ENCODE assay signal across 9 cellular contexts in the genomic region with DNA sequence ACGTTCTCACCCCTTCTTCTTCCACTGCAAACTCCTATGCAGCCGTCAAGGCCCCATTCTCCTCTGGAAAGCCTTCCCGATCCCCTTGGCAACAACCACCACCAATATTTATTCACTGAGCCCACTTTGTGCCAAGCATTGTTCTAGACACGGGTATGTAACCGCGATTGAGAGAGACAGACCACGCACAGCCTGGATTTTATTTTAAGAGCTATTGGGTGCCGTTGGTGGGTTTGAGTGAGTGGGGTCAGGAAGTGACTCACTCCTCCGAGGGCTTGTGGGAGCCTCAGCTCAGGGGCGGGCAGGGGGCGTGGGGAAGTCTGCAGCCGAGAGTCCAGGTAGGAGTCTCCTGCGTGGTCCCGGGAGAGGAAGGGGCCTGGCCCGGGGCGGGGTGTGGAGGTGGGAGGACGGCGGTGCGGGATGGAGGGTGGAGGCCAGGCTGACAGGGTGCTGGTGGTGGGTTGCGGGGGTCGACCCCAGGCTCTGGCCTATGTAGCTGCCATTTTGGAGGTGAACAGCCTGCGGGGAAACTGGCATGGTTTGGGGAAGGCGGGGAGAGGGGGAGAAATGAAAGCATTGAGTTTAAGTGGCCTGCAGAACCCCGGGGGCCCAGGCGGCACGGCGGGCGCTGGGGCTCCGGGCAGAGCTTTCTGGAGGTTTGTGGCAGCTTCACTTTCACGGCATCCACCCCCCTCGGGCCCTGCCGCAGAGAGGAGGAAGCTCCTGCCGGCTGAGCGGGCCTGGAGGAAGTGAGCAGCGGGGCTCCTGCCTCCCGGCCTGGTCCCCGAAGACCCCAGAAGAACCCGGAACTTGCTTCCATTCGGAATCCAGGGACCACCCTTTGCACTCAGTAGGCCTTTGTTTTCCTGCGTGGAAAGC. TPM values are rescaled to one million over a fixed set of nuclear protein-coding genes. Genes with fewer than 3 reads are reported as not detected.
DNase-seq lines count a peak whose midpoint lies in the region; ATAC-seq, FAIRE-seq and TF ChIP-seq lines count a peak whose summit lies in the region.
"Had no signal": no experiment of that assay in that cellular context is flagged by ENCODE, and none has a peak within 500 bp of the region (broad histone marks: within the 10 kb centered on the region; RNA-seq: fewer than 3 reads in every experiment).

No MANE protein-coding gene starts in this region.

- H3K4me1 ChIP-seq in RWPE2 (ENCODE audit: insufficient read depth, poor library complexity, severe bottlenecking), result no peaks in the 10 kb centered on the region
- peaks cover 35% of the 10 kb centered on the region for H3K4me1 ChIP-seq in mononuclear cell (ENCODE audit: insufficient read depth, low read length)

- H3K4me3 ChIP-seq in RWPE2 (ENCODE audit: severe bottlenecking) (no peak overlapping the region), mononuclear cell (ENCODE audit: low read length) (peak overlapping the region; percentile 72)

- peak; percentile 75 for FAIRE-seq in GM12892 (lab: Jason Lieb, UNC)

- no peak overlapping the region for H3K27ac ChIP-seq in RWPE2 (ENCODE audit: poor library complexity, severe bottlenecking)
- H3K27ac ChIP-seq in substantia nigra (ENCODE audit: low read depth, low read length, poor library complexity, severe bottlenecking), result peak overlapping the region; percentile 74

- H3K36me3 ChIP-seq in RWPE2 (ENCODE audit: low read depth), result no peaks in the 10 kb centered on the region

- peak; percentile 58; the same call in 1 of the 2 replicates for TF ChIP-seq POLR2A in GM12892 (IDR thresholded peaks at IDR 0.05; ENCODE audit: low read depth, low read length)

- DNase-seq in GM12892 (ENCODE audit: insufficient read length) (no peak), RWPE2 (ENCODE audit: low spot score) (no peak), activated gamma-delta T cell treated with Interleukin-2 at 50 U/mL for 16 hours (peak; percentile 72), substantia nigra (lab: John Stamatoyannopoulos, UW) (peak in 13 of 49 donors; percentile 0 to 42 (median 20)), HCEC 1CT (no peak)

- H3K27me3 ChIP-seq in RWPE2 (ENCODE audit: insufficient read depth, poor library complexity, severe bottlenecking) (peaks cover 40% of the 10 kb centered on the region), mononuclear cell (ENCODE audit: insufficient read depth, low read length) (no peaks in the 10 kb centered on the region)

- no peaks in the 10 kb centered on the region for H3K9me3 ChIP-seq in RWPE2 (ENCODE audit: severe bottlenecking)
- H3K9me3 ChIP-seq in mononuclear cell (ENCODE audit: low read depth, low read length), result no peaks in the 10 kb centered on the region

- no peak for TF ChIP-seq CTCF in RWPE2 (IDR thresholded peaks at IDR 0.05; ENCODE audit: poor library complexity, severe bottlenecking)

- peak; percentile 18; the same call in 1 of the 3 replicates for ATAC-seq in RWPE2 (ENCODE audit: low read depth)
- no peak for ATAC-seq in HG02970 (IDR thresholded peaks at IDR 0.05; ENCODE audit: low FRiP score, unreplicated experiment)
- ATAC-seq in GM18909 (IDR thresholded peaks at IDR 0.05; ENCODE audit: poor library complexity, unreplicated experiment), result no peak

RNA-seq across cellular contexts. Expression of a gene that starts 0.5 kb away (rescaled TPM):
- polyA plus RNA-seq in GM12892 (2012; ENCODE audit: missing spikeins), result 44.4 TPM
- 87.6 TPM for total RNA-seq in mononuclear cell
- total RNA-seq: fibroblast of lung had no signal
- polyA plus RNA-seq: fibroblast of lung had no signal
